Comparison of ENCODE assay signal across 16 cellular contexts in the genomic region with DNA sequence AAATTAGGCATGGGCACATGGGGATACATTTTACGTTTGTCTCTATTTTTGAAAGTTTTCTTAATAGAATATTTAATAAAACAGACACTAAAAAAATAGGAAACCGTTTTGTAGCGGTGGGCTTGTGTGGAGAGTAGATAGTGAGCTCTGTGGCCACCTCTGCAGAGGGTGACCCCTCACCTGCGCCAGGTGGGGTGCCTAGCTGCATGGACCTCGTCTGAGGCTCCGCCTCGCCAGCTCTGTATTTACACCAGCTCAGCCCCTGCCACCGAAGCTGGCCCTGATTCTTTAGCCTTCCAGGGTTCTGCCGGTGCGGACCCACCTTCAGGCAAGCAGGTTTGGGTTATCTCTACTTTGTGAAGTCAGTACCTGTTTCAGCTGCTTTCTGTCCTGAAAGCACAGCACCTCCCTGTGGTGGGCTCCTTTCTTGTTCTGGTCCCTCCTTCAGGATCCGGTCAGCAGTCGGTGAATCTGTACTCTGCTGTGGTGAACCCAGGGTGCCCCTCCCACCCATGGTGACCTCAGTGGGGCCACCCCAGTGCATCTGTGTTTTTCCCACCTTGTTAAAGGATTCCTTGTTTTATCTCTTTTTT.
DNase-seq lines count a peak whose midpoint lies in the region; ATAC-seq and TF ChIP-seq lines count a peak whose summit lies in the region.
"Had no signal": no experiment of that assay in that cellular context is flagged by ENCODE, and none has a peak within 500 bp of the region (broad histone marks: within the 10 kb centered on the region; RNA-seq: fewer than 3 reads in every experiment).

No MANE protein-coding gene starts in this region.

- peaks cover 52% of the 10 kb centered on the region for H3K36me3 Mint-ChIP-seq in WTC11

- CTCF ChIA-PET in WTC11 (lab: Charles Lee): interaction anchor here (0.6 to 1.8 kb wide), 11 partner anchors 9 to 190 kb away, joined by 3 to 34 read pairs (median 4); a partner anchor contains a TSS

- intact Hi-C loops in vagina (cut with DNase I): no loop called here

- no peaks in the 10 kb centered on the region for H3K9me3 ChIP-seq in vagina
- H3K9me3 ChIP-seq in effector memory CD4-positive, alpha-beta T cell (ENCODE audit: control insufficient read depth, low read length): no peaks in the 10 kb centered on the region
- H3K9me3 ChIP-seq: upper lobe of left lung had no signal

- POLR2A ChIA-PET in WTC11 (lab: Charles Lee): interaction anchor here (0.5 kb wide), 1 partner anchor 87 kb away, joined by 6 read pairs; no protein-coding TSS in a partner anchor

- H3K4me3 ChIP-seq in AG09309 (ENCODE audit: control insufficient read depth, low read depth, low read length): no peak overlapping the region
- H3K4me3 ChIP-seq in kidney epithelial cell (ENCODE audit: low read depth, low read length): no peak overlapping the region
- H3K4me3 ChIP-seq in vagina: no peak overlapping the region
- no peak overlapping the region for H3K4me3 ChIP-seq in effector memory CD4-positive, alpha-beta T cell (ENCODE audit: insufficient read depth, low read depth, low read length, poor library complexity, severe bottlenecking)
- H3K4me3 ChIP-seq: heart right ventricle, upper lobe of left lung had no signal

- no peaks in the 10 kb centered on the region for H3K4me1 ChIP-seq in vagina
- H3K4me1 ChIP-seq in effector memory CD4-positive, alpha-beta T cell (ENCODE audit: control insufficient read depth, insufficient read depth, low read length, poor library complexity, severe bottlenecking): no peaks in the 10 kb centered on the region
- H3K4me1 ChIP-seq: heart right ventricle, upper lobe of left lung had no signal

- no peak for TF ChIP-seq POLR2A in vagina (IDR thresholded peaks at IDR 0.05)

- no peaks in the 10 kb centered on the region for H3K27me3 Mint-ChIP-seq in WTC11 (ENCODE audit: low read depth)
- H3K27me3 Mint-ChIP-seq: T-cell had no signal

- DNase-seq in AG09309 (ENCODE audit: low read depth) (no peak), GM13976 (ENCODE audit: low spot score) (no peak), WTC11 (ENCODE audit: low spot score) (peak; percentile 60), kidney epithelial cell (ENCODE audit: low read depth) (peak; percentile 4), NCI-H1048 (lab: John Stamatoyannopoulos, UW) (no peak), vagina (ENCODE audit: extremely low spot score in 2 of 2) (no peak)
- DNase-seq in effector memory CD4-positive, alpha-beta T cell: no peak
- DNase-seq: effector CD4-positive, alpha-beta T cell; heart right ventricle; NCI-H1092 treated with DMSO at 0.1 percent for 48 hours; NCI-H774; right cardiac atrium; upper lobe of left lung had no signal

- H3K27ac ChIP-seq in vagina: no peak overlapping the region
- H3K27ac ChIP-seq in effector memory CD4-positive, alpha-beta T cell (ENCODE audit: insufficient read depth, low read length, poor library complexity, severe bottlenecking): no peak overlapping the region
- H3K27ac ChIP-seq: C4-2B, heart right ventricle, upper lobe of left lung had no signal

- H3K36me3 ChIP-seq in kidney epithelial cell (ENCODE audit: control insufficient read depth, insufficient read depth, low read length) (no peaks in the 10 kb centered on the region), vagina (peaks cover 0 to 45% of the 10 kb centered on the region in 2 donors)
- H3K36me3 ChIP-seq in effector memory CD4-positive, alpha-beta T cell (ENCODE audit: control insufficient read depth, insufficient read depth, low read length): peaks cover 40% of the 10 kb centered on the region

- no peak overlapping the region for H3K27ac Mint-ChIP-seq in WTC11
- H3K27ac Mint-ChIP-seq: T-cell had no signal

- H3K4me3 Mint-ChIP-seq in WTC11: no peak overlapping the region
- H3K4me3 Mint-ChIP-seq: T-cell had no signal

- in situ Hi-C loops in GM13976 (cut with MboI; ENCODE audit: low sequenced_read_pairs, unreplicated experiment): no loop called here

- TF ChIP-seq CTCF in AG09309 (IDR thresholded peaks at IDR 0.05; ENCODE audit: control insufficient read depth, insufficient read depth, low read depth, low read length, missing control alignments) (peak; percentile 10), GM13976 (IDR thresholded peaks at IDR 0.05; ENCODE audit: borderline replicate concordance, control extremely low read depth, extremely low read depth, insufficient read depth, missing control alignments) (peak; percentile 30), WTC11 (IDR thresholded peaks at IDR 0.05) (no peak), kidney epithelial cell (IDR thresholded peaks at IDR 0.05; ENCODE audit: insufficient read depth, low read length, poor library complexity, severe bottlenecking) (peak; percentile 43), vagina (IDR thresholded peaks at IDR 0.05) (no peak)

- peaks cover 5% of the 10 kb centered on the region for H3K4me1 Mint-ChIP-seq in WTC11

- peak; percentile 89 for ATAC-seq in WTC11
- ATAC-seq in GM21526 (IDR thresholded peaks at IDR 0.05; ENCODE audit: low FRiP score, unreplicated experiment): no peak
- ATAC-seq: heart right ventricle, right cardiac atrium, T-cell had no signal

- H3K9me3 Mint-ChIP-seq in WTC11: peaks cover 13% of the 10 kb centered on the region

- H3K27me3 ChIP-seq in kidney epithelial cell (ENCODE audit: control insufficient read depth, insufficient read depth, low read length) (no peaks in the 10 kb centered on the region), vagina (no peaks in the 10 kb centered on the region)
- H3K27me3 ChIP-seq in effector memory CD4-positive, alpha-beta T cell (replicated peaks; ENCODE audit: control insufficient read depth, insufficient read depth, low read length, poor library complexity, severe bottlenecking): no peaks in the 10 kb centered on the region
- H3K27me3 ChIP-seq: heart right ventricle, upper lobe of left lung had no signal

TF ChIP-seq in WTC11, 78 proteins besides CTCF, POLR2A, EP300 and RAD21:
- TF ChIP-seq ZNF423 (CRISPR knock-in tag; IDR thresholded peaks at IDR 0.05): peak; percentile 36; the same call in 1 of the 2 replicates
- TF ChIP-seq, protein P1, sequence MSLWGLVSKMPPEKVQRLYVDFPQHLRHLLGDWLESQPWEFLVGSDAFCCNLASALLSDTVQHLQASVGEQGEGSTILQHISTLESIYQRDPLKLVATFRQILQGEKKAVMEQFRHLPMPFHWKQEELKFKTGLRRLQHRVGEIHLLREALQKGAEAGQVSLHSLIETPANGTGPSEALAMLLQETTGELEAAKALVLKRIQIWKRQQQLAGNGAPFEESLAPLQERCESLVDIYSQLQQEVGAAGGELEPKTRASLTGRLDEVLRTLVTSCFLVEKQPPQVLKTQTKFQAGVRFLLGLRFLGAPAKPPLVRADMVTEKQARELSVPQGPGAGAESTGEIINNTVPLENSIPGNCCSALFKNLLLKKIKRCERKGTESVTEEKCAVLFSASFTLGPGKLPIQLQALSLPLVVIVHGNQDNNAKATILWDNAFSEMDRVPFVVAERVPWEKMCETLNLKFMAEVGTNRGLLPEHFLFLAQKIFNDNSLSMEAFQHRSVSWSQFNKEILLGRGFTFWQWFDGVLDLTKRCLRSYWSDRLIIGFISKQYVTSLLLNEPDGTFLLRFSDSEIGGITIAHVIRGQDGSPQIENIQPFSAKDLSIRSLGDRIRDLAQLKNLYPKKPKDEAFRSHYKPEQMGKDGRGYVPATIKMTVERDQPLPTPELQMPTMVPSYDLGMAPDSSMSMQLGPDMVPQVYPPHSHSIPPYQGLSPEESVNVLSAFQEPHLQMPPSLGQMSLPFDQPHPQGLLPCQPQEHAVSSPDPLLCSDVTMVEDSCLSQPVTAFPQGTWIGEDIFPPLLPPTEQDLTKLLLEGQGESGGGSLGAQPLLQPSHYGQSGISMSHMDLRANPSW (CRISPR knock-in tag; conservative IDR thresholded peaks at IDR 0.05; ENCODE audit: low read depth): no peak

Comparison
In these comparisons a context has a peak if more than half of its experiments do, and no peak if none do; other contexts are left out.
1. DNase-seq: peak in WTC11 (single experiment) and kidney epithelial cell (single experiment); none in AG09309 (single experiment), GM13976 (single experiment), NCI-H1048 (single experiment), vagina (0 of 2) and effector memory CD4-positive, alpha-beta T cell (0 of 3).
2. CTCF ChIP-seq: peak in AG09309 (single experiment), GM13976 (single experiment) and kidney epithelial cell (single experiment); none in WTC11 (single experiment) and vagina (0 of 3).